ENCODE assay signal across 1 cellular context in the genomic region with DNA sequence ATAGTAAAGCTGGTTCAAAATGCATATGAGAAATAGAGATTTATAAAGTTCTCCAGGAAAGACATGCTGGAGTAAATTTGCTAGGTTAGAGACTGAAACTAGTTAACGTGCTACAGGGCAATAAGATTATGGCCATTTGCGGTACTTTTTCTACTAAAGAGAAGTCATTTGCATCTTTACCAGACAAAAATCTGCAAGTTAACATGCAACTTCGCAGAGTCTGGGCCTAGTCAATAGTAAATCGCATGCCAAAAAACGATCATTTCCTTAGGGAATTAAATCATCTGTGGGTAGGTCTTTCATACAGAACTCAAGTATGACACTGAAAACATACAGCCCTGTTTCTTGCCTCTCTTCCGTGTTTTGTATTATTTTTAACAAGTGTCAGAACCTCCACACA.
TF ChIP-seq lines count a peak whose summit lies in the region.

No MANE protein-coding gene starts in this region.

TF ChIP-seq in H1, 55 proteins besides CTCF, POLR2A, EP300 and RAD21:
- TF ChIP-seq PHF8 (conservative IDR thresholded peaks at IDR 0.05; ENCODE audit: low read depth, low read length) (no peak), SRF (IDR thresholded peaks at IDR 0.05; ENCODE audit: low read depth, low read length) (no peak), CHD1 (IDR thresholded peaks at IDR 0.05; ENCODE audit: low read depth, low read length) (no peak), RFX5 (IDR thresholded peaks at IDR 0.05; ENCODE audit: borderline replicate concordance, low read depth, low read length) (no peak), BCL11A (IDR thresholded peaks at IDR 0.05; ENCODE audit: low read depth in 2 of 2, low read length in 2 of 2) (no peak), TEAD4 (IDR thresholded peaks at IDR 0.05; ENCODE audit: low read depth, low read length) (no peak), SIX5 (IDR thresholded peaks at IDR 0.05; ENCODE audit: low read depth, low read length) (no peak), RXRA (IDR thresholded peaks at IDR 0.05; ENCODE audit: insufficient read depth, low read depth, low read length) (no peak), SP2 (IDR thresholded peaks at IDR 0.05; ENCODE audit: low read length) (no peak), BACH1 (IDR thresholded peaks at IDR 0.05; ENCODE audit: low read length) (no peak), HDAC2 (IDR thresholded peaks at IDR 0.05; ENCODE audit: borderline replicate concordance in 1 of 2, low read depth in 2 of 2, low read length in 2 of 2) (no peak), MAFK (IDR thresholded peaks at IDR 0.05; ENCODE audit: low read depth, low read length) (no peak), ASH2L (IDR thresholded peaks at IDR 0.05; ENCODE audit: low read length) (no peak), JUN (IDR thresholded peaks at IDR 0.05; ENCODE audit: low read depth, low read length) (no peak), SP1 (IDR thresholded peaks at IDR 0.05; ENCODE audit: low read depth, low read length) (no peak), BRCA1 (IDR thresholded peaks at IDR 0.05; ENCODE audit: low read depth, low read length) (no peak), SIN3A (conservative IDR thresholded peaks at IDR 0.05 in 1 of 2, IDR thresholded peaks at IDR 0.05 in 1 of 2; ENCODE audit: low read depth in 1 of 2, low read length in 2 of 2) (no peak)
- TF ChIP-seq, protein P1, sequence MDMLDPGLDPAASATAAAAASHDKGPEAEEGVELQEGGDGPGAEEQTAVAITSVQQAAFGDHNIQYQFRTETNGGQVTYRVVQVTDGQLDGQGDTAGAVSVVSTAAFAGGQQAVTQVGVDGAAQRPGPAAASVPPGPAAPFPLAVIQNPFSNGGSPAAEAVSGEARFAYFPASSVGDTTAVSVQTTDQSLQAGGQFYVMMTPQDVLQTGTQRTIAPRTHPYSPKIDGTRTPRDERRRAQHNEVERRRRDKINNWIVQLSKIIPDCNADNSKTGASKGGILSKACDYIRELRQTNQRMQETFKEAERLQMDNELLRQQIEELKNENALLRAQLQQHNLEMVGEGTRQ (IDR thresholded peaks at IDR 0.05; ENCODE audit: low read length), result no peak
